In genomic region chrX:39311646-39312045, GRCh38 we compare ENCODE assay signal across 20 cellular contexts.
DNase-seq lines count a peak whose midpoint lies in the region; ATAC-seq and TF ChIP-seq lines count a peak whose summit lies in the region.
"Had no signal": no experiment of that assay in that cellular context is flagged by ENCODE, and none has a peak within 500 bp of the region (broad histone marks: within the 10 kb centered on the region; RNA-seq: fewer than 3 reads in every experiment).

No MANE protein-coding gene starts in this region.

- peak overlapping the region; percentile 94 for H3K27ac Mint-ChIP-seq in T-helper 1 cell treated with Interleukin-12 subunit alpha and Interleukin-12 subunit beta and Interleukin-4 antibody, amounts not matched to agents 30 μg/mL and 1 μg/mL, for 36 hours
- peak overlapping the region; percentile 98 for H3K27ac Mint-ChIP-seq in CD8-positive, alpha-beta T cell
- H3K27ac Mint-ChIP-seq in activated T-helper 1 cell treated with anti-CD3 and anti-CD28 coated beads, Interleukin-12 subunit alpha, Interleukin-12 subunit beta, Interleukin-2, Interleukin-4 antibody, amounts not matched to agents 30 ng/mL and 10 ng/mL and 1 ng/mL, durations not matched to agents 14 hours and 24 hours and 36 hours: peak overlapping the region; percentile 100
- H3K27ac Mint-ChIP-seq in naive B cell: peak overlapping the region in 2 of 6 donors; percentile 52 to 81
- H3K27ac Mint-ChIP-seq: natural killer cell had no signal

- H3K4me3 ChIP-seq in CD8-positive, alpha-beta T cell (ENCODE audit: low read depth, low read length): no peak overlapping the region
- H3K4me3 ChIP-seq: pancreas, upper lobe of left lung had no signal

- no peak for TF ChIP-seq CTCF in CD8-positive, alpha-beta T cell (IDR thresholded peaks at IDR 0.05)

- peaks cover 36% of the 10 kb centered on the region for H3K4me1 Mint-ChIP-seq in T-helper 1 cell treated with Interleukin-12 subunit alpha and Interleukin-12 subunit beta and Interleukin-4 antibody, amounts not matched to agents 30 μg/mL and 1 μg/mL, for 36 hours (ENCODE audit: low read depth)
- peaks cover 60% of the 10 kb centered on the region for H3K4me1 Mint-ChIP-seq in CD8-positive, alpha-beta T cell (ENCODE audit: low read depth)
- peaks cover 69% of the 10 kb centered on the region for H3K4me1 Mint-ChIP-seq in activated T-helper 1 cell treated with anti-CD3 and anti-CD28 coated beads, Interleukin-12 subunit alpha, Interleukin-12 subunit beta, Interleukin-2, Interleukin-4 antibody, amounts not matched to agents 30 ng/mL and 10 ng/mL and 1 ng/mL, durations not matched to agents 14 hours and 24 hours and 36 hours (ENCODE audit: low read depth)
- peaks cover 21 to 51% (median 36%) of the 10 kb centered on the region in 3 donors for H3K4me1 Mint-ChIP-seq in naive B cell

- H3K4me1 ChIP-seq in CD8-positive, alpha-beta T cell (ENCODE audit: insufficient read depth, low read length): peaks cover 46% of the 10 kb centered on the region
- H3K4me1 ChIP-seq: pancreas had no signal

- H3K4me3 Mint-ChIP-seq in T-helper 1 cell treated with Interleukin-12 subunit alpha and Interleukin-12 subunit beta and Interleukin-4 antibody, amounts not matched to agents 30 μg/mL and 1 μg/mL, for 36 hours: no peak overlapping the region
- peak overlapping the region; percentile 37 for H3K4me3 Mint-ChIP-seq in CD8-positive, alpha-beta T cell
- H3K4me3 Mint-ChIP-seq in activated T-helper 1 cell treated with anti-CD3 and anti-CD28 coated beads, Interleukin-12 subunit alpha, Interleukin-12 subunit beta, Interleukin-2, Interleukin-4 antibody, amounts not matched to agents 30 ng/mL and 10 ng/mL and 1 ng/mL, durations not matched to agents 14 hours and 24 hours and 36 hours: no peak overlapping the region
- peak overlapping the region in 6 of 8 donors; percentile 19 to 82 (median 62) for H3K4me3 Mint-ChIP-seq in naive B cell
- H3K4me3 Mint-ChIP-seq: natural killer cell had no signal

- no peak for ATAC-seq in CD8-positive, alpha-beta T cell
- ATAC-seq in naive B cell (ENCODE audit: low read depth in 2 of 2) (peak in 1 of 2 donors; percentile 30), HG02973 (IDR thresholded peaks at IDR 0.05; ENCODE audit: unreplicated experiment) (no peak), HG03439 (IDR thresholded peaks at IDR 0.05; ENCODE audit: unreplicated experiment) (no peak)
- ATAC-seq: natural killer cell, pancreas, Right ventricle myocardium inferior had no signal

- H3K27me3 Mint-ChIP-seq in T-helper 1 cell treated with Interleukin-12 subunit alpha and Interleukin-12 subunit beta and Interleukin-4 antibody, amounts not matched to agents 30 μg/mL and 1 μg/mL, for 36 hours (ENCODE audit: low read depth): no peaks in the 10 kb centered on the region
- H3K27me3 Mint-ChIP-seq in CD8-positive, alpha-beta T cell (ENCODE audit: low read depth): no peaks in the 10 kb centered on the region
- no peaks in the 10 kb centered on the region for H3K27me3 Mint-ChIP-seq in activated T-helper 1 cell treated with anti-CD3 and anti-CD28 coated beads, Interleukin-12 subunit alpha, Interleukin-12 subunit beta, Interleukin-2, Interleukin-4 antibody, amounts not matched to agents 30 ng/mL and 10 ng/mL and 1 ng/mL, durations not matched to agents 14 hours and 24 hours and 36 hours (ENCODE audit: insufficient read depth)
- H3K27me3 Mint-ChIP-seq in naive B cell: peaks cover 0 to 15% (median 0%) of the 10 kb centered on the region in 3 donors

- no peaks in the 10 kb centered on the region for H3K9me3 ChIP-seq in CD8-positive, alpha-beta T cell (ENCODE audit: low read length)
- H3K9me3 ChIP-seq: pancreas, upper lobe of left lung had no signal

- H3K27me3 ChIP-seq in CD8-positive, alpha-beta T cell (ENCODE audit: insufficient read depth, low read length): no peaks in the 10 kb centered on the region
- H3K27me3 ChIP-seq: upper lobe of left lung had no signal

- CTCF ChIA-PET in CD8-positive, alpha-beta T cell (lab: Charles Lee): no interaction called here

- intact Hi-C loops in CD8-positive, alpha-beta T cell (cut with DNase I, micrococcal nuclease): loop anchor here (2.0 to 10.0 kb wide), 2 partner anchors 15 to 113 kb away; no protein-coding TSS in a partner anchor
- intact Hi-C loops in activated T-helper 1 cell treated with anti-CD3 and anti-CD28 coated beads, Interleukin-12 subunit alpha, Interleukin-12 subunit beta, Interleukin-2, Interleukin-4 antibody, amounts not matched to agents 30 ng/mL and 10 ng/mL and 1 ng/mL, durations not matched to agents 14 hours and 24 hours and 36 hours (cut with micrococcal nuclease): no loop called here

- peaks cover 16% of the 10 kb centered on the region for H3K36me3 Mint-ChIP-seq in T-helper 1 cell treated with Interleukin-12 subunit alpha and Interleukin-12 subunit beta and Interleukin-4 antibody, amounts not matched to agents 30 μg/mL and 1 μg/mL, for 36 hours (ENCODE audit: low read depth)
- no peaks in the 10 kb centered on the region for H3K36me3 Mint-ChIP-seq in CD8-positive, alpha-beta T cell
- peaks cover 57% of the 10 kb centered on the region for H3K36me3 Mint-ChIP-seq in activated T-helper 1 cell treated with anti-CD3 and anti-CD28 coated beads, Interleukin-12 subunit alpha, Interleukin-12 subunit beta, Interleukin-2, Interleukin-4 antibody, amounts not matched to agents 30 ng/mL and 10 ng/mL and 1 ng/mL, durations not matched to agents 14 hours and 24 hours and 36 hours (ENCODE audit: low read depth)
- peaks cover 0 to 5% of the 10 kb centered on the region in 2 donors for H3K36me3 Mint-ChIP-seq in naive B cell
- H3K36me3 Mint-ChIP-seq: natural killer cell had no signal

- POLR2A ChIA-PET in CD8-positive, alpha-beta T cell (lab: Charles Lee): no interaction called here

- H3K27ac ChIP-seq in CD8-positive, alpha-beta T cell (ENCODE audit: low read depth, low read length): no peak overlapping the region
- H3K27ac ChIP-seq: pancreas had no signal

- peaks cover 7% of the 10 kb centered on the region for H3K9me3 Mint-ChIP-seq in T-helper 1 cell treated with Interleukin-12 subunit alpha and Interleukin-12 subunit beta and Interleukin-4 antibody, amounts not matched to agents 30 μg/mL and 1 μg/mL, for 36 hours
- H3K9me3 Mint-ChIP-seq in CD8-positive, alpha-beta T cell: no peaks in the 10 kb centered on the region
- H3K9me3 Mint-ChIP-seq in activated T-helper 1 cell treated with anti-CD3 and anti-CD28 coated beads, Interleukin-12 subunit alpha, Interleukin-12 subunit beta, Interleukin-2, Interleukin-4 antibody, amounts not matched to agents 30 ng/mL and 10 ng/mL and 1 ng/mL, durations not matched to agents 14 hours and 24 hours and 36 hours: peaks cover 10% of the 10 kb centered on the region
- H3K9me3 Mint-ChIP-seq in naive B cell: peaks cover 0 to 10% (median 3%) of the 10 kb centered on the region in 7 donors

- H3K36me3 ChIP-seq in CD8-positive, alpha-beta T cell (ENCODE audit: insufficient read depth, low read length): no peaks in the 10 kb centered on the region
- H3K36me3 ChIP-seq: pancreas, upper lobe of left lung had no signal

- DNase-seq in T-helper 1 cell: no peak
- peak in 1 of 7 experiments; percentile 19 for DNase-seq in CD8-positive, alpha-beta T cell
- DNase-seq in activated T-helper 1 cell treated with anti-CD3 and anti-CD28 coated beads, Interleukin-12 subunit alpha, Interleukin-12 subunit beta, Interleukin-2, Interleukin-4 antibody, amounts not matched to agents 30 ng/mL and 10 ng/mL and 1 ng/mL, durations not matched to agents 14 hours and 24 hours and 36 hours (ENCODE audit: low spot score): no peak
- DNase-seq in naive B cell: no peak
- no peak for DNase-seq in NCI-H146 (lab: John Stamatoyannopoulos, UW)
- DNase-seq: activated gamma-delta T cell treated with Interleukin-2 at 50 U/mL for 16 hours; AML-193; central memory CD4-positive, alpha-beta T cell; foreskin fibroblast; mesenchymal stem cell; natural killer cell; NCI-H1694 treated with DMSO at 0.1 percent for 48 hours; OCI-M1; pancreas; stimulated activated CD4-positive, alpha-beta T cell treated with anti-CD3 and anti-CD28 coated beads, Interleukin-12 subunit alpha, Interleukin-12 subunit beta, amount 100 ng/mL, for 4 hours; upper lobe of left lung had no signal

Comparison
In these comparisons a context has a peak if more than half of its experiments do, and no peak if none do; other contexts are left out.
1. H3K4me3 Mint-ChIP-seq: peak in CD8-positive, alpha-beta T cell (single experiment) and naive B cell (6 of 8); none in T-helper 1 cell treated with Interleukin-12 subunit alpha and Interleukin-12 subunit beta and Interleukin-4 antibody, amounts not matched to agents 30 μg/mL and 1 μg/mL, for 36 hours (single experiment) and activated T-helper 1 cell treated with anti-CD3 and anti-CD28 coated beads, Interleukin-12 subunit alpha, Interleukin-12 subunit beta, Interleukin-2, Interleukin-4 antibody, amounts not matched to agents 30 ng/mL and 10 ng/mL and 1 ng/mL, durations not matched to agents 14 hours and 24 hours and 36 hours (single experiment).